In the genomic region with DNA sequence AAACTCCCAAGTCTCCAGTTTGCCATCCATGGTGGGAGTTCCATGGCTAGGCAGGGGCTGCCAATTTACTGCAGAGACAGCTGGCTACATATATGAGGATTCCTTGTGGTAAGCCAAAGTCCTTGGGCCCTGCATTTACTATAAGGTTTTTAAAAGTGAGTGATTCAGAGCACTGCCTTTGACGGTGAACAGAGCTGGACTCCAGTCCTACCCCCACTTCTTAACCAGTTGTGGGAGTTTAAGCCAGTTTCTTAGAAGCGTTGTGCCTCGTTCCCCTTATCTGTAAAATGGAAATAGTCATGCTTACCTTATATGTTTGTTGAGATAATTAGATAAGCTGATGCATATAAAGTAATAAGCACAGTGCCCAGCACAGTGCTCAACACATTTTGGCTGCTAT, we compare ENCODE assay signal across 29 cellular contexts.
"Had no signal": no experiment of that assay in that cellular context is flagged by ENCODE, and none has a peak within 500 bp of the region (broad histone marks: within the 10 kb centered on the region; RNA-seq: fewer than 3 reads in every experiment).

No MANE protein-coding gene starts in this region.

- H3K4me2 ChIP-seq: neural progenitor cell had no signal

- H3K4me3 Mint-ChIP-seq: naive B cell; naive thymus-derived CD8-positive, alpha-beta T cell; natural killer cell treated with Interleukin-12 subunit alpha and Interleukin-12 subunit beta and Interleukin-15 and Interleukin-18, amount 100 ng/mL, for 72 hours; nephron progenitor cell; neural progenitor cell; stimulated activated effector memory CD8-positive, alpha-beta T cell treated with anti-CD3 and anti-CD28 coated beads, Interleukin-12 subunit alpha, Interleukin-12 subunit beta, amount 100 ng/mL, for 72 hours; stimulated activated naive B cell treated with anti-CD40 and anti-IgM and Interleukin-4, amounts not matched to agents 10 μg/mL and 1 μg/mL and 100 μg/mL, for 72 hours; stimulated activated naive CD8-positive, alpha-beta T cell treated with anti-CD3 and anti-CD28 coated beads, Interleukin-15, Interleukin-2, amounts not matched to agents 100 ng/mL and 50 ng/mL, for 24 hours; type B pancreatic cell had no signal

- H3K9ac ChIP-seq: neural progenitor cell, parathyroid adenoma had no signal

- H3K27ac Mint-ChIP-seq: natural killer cell treated with Interleukin-12 subunit alpha and Interleukin-12 subunit beta and Interleukin-15 and Interleukin-18, amount 100 ng/mL, for 72 hours; nephron progenitor cell; neural progenitor cell; progenitor cell of endocrine pancreas; stimulated activated effector memory CD8-positive, alpha-beta T cell treated with anti-CD3 and anti-CD28 coated beads, Interleukin-12 subunit alpha, Interleukin-12 subunit beta, amount 100 ng/mL, for 72 hours; stimulated activated naive B cell treated with anti-CD40 and anti-IgM and Interleukin-4, amounts not matched to agents 10 μg/mL and 1 μg/mL and 100 μg/mL, for 72 hours; stimulated activated naive CD8-positive, alpha-beta T cell treated with anti-CD3 and anti-CD28 coated beads, Interleukin-15, Interleukin-2, amounts not matched to agents 100 ng/mL and 50 ng/mL, for 24 hours; type B pancreatic cell had no signal

- ATAC-seq: naive thymus-derived CD8-positive, alpha-beta T cell; natural killer cell treated with Interleukin-12 subunit alpha and Interleukin-12 subunit beta and Interleukin-15 and Interleukin-18, amount 100 ng/mL, for 72 hours; psoas muscle; right cardiac atrium; right lobe of liver; stimulated activated effector memory CD8-positive, alpha-beta T cell treated with anti-CD3 and anti-CD28 coated beads, Interleukin-12 subunit alpha, Interleukin-12 subunit beta, amount 100 ng/mL, for 72 hours; stimulated activated naive B cell treated with anti-CD40 and anti-IgM and Interleukin-4, amounts not matched to agents 10 μg/mL and 1 μg/mL and 100 μg/mL, for 72 hours; upper lobe of right lung had no signal

- H3K9me3 Mint-ChIP-seq: naive B cell; naive thymus-derived CD8-positive, alpha-beta T cell; natural killer cell treated with Interleukin-12 subunit alpha and Interleukin-12 subunit beta and Interleukin-15 and Interleukin-18, amount 100 ng/mL, for 72 hours; neural progenitor cell; stimulated activated effector memory CD8-positive, alpha-beta T cell treated with anti-CD3 and anti-CD28 coated beads, Interleukin-12 subunit alpha, Interleukin-12 subunit beta, amount 100 ng/mL, for 72 hours; stimulated activated naive B cell treated with anti-CD40 and anti-IgM and Interleukin-4, amounts not matched to agents 10 μg/mL and 1 μg/mL and 100 μg/mL, for 72 hours; stimulated activated naive CD8-positive, alpha-beta T cell treated with anti-CD3 and anti-CD28 coated beads, Interleukin-15, Interleukin-2, amounts not matched to agents 100 ng/mL and 50 ng/mL, for 24 hours; type B pancreatic cell had no signal

- H3K27me3 Mint-ChIP-seq: natural killer cell treated with Interleukin-12 subunit alpha and Interleukin-12 subunit beta and Interleukin-15 and Interleukin-18, amount 100 ng/mL, for 72 hours; progenitor cell of endocrine pancreas; stimulated activated naive B cell treated with anti-CD40 and anti-IgM and Interleukin-4, amounts not matched to agents 10 μg/mL and 1 μg/mL and 100 μg/mL, for 72 hours; stimulated activated naive CD8-positive, alpha-beta T cell treated with anti-CD3 and anti-CD28 coated beads, Interleukin-15, Interleukin-2, amounts not matched to agents 100 ng/mL and 50 ng/mL, for 24 hours; type B pancreatic cell had no signal

- H3K36me3 Mint-ChIP-seq: naive B cell; natural killer cell treated with Interleukin-12 subunit alpha and Interleukin-12 subunit beta and Interleukin-15 and Interleukin-18, amount 100 ng/mL, for 72 hours; stimulated activated effector memory CD8-positive, alpha-beta T cell treated with anti-CD3 and anti-CD28 coated beads, Interleukin-12 subunit alpha, Interleukin-12 subunit beta, amount 100 ng/mL, for 72 hours; type B pancreatic cell had no signal

- H3K36me3 ChIP-seq: neural progenitor cell, ovary, right lobe of liver, sigmoid colon, thoracic aorta, upper lobe of right lung, uterus had no signal

- H3K4me1 ChIP-seq: neural progenitor cell, parathyroid adenoma, psoas muscle, uterus had no signal

- H3K79me2 ChIP-seq: parathyroid adenoma had no signal

- H3K9me3 ChIP-seq: ovary, psoas muscle, right lobe of liver, sigmoid colon, stomach, thoracic aorta, tibial artery, upper lobe of right lung, uterus had no signal

- DNase-seq: naive B cell; naive thymus-derived CD8-positive, alpha-beta T cell; nephron progenitor cell; occipital lobe; ovary; posterior cingulate gyrus; psoas muscle; right cardiac atrium; right lobe of liver; sigmoid colon; small intestine; stimulated activated CD4-positive, alpha-beta T cell treated with anti-CD3 and anti-CD28 coated beads, Interleukin-15, amount 100 ng/mL, for 24 hours; stimulated activated CD4-positive, alpha-beta T cell treated with anti-CD3 and anti-CD28 coated beads, Interleukin-2, amount 100 ng/mL, for 24 hours; stimulated activated CD4-positive, alpha-beta T cell treated with anti-CD3 and anti-CD28 coated beads, Interleukin-2, amount 100 ng/mL, for 48 hours; stimulated activated CD4-positive, alpha-beta T cell treated with anti-CD3 and anti-CD28 coated beads, Interleukin-4, amount 100 ng/mL, for 24 hours; stimulated activated naive B cell treated with anti-CD40 and anti-IgM and Interleukin-4, amounts not matched to agents 10 μg/mL and 1 μg/mL and 100 μg/mL, for 72 hours; stimulated activated naive CD4-positive, alpha-beta T cell treated with Interleukin-2 at 50 U/mL for 16 hours; stomach; tibial artery; upper lobe of right lung; uterus had no signal

- H3K27ac ChIP-seq: neural progenitor cell, ovary, parathyroid adenoma, psoas muscle, right lobe of liver, sigmoid colon, stomach, thoracic aorta, tibial artery, upper lobe of right lung, uterus had no signal

- H3K27me3 ChIP-seq: neural progenitor cell, ovary, right lobe of liver, sigmoid colon, stomach, tibial artery, upper lobe of right lung, uterus had no signal

- H3K4me3 ChIP-seq: neural progenitor cell, ovary, psoas muscle, right lobe of liver, sigmoid colon, stomach, thoracic aorta, tibial artery, upper lobe of right lung, uterus had no signal

- H2AFZ ChIP-seq: neural progenitor cell, parathyroid adenoma had no signal
